15 cellular contexts compared by ENCODE assay signal in the genomic region with DNA sequence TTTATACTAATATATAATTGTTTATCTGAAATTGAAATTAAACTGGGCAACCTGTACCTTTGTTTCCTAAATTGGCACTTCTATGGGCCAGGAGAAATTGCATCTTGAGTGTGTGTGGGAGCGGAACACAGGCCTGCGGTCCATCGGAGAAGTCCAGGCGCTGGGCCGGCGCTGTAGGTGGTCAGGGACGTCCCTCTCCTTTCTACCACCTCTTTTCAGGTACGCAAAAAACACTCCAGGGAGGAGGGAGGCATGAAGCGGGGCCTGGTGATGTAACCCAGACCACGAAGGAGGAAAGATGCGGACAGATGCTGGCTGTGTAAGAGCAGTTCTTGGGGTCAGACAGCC. TPM values are rescaled to one million over a fixed set of nuclear protein-coding genes. Genes with fewer than 3 reads are reported as not detected.
DNase-seq lines count a peak whose midpoint lies in the region; ATAC-seq and TF ChIP-seq lines count a peak whose summit lies in the region.
"Had no signal": no experiment of that assay in that cellular context is flagged by ENCODE, and none has a peak within 500 bp of the region (broad histone marks: within the 10 kb centered on the region; RNA-seq: fewer than 3 reads in every experiment).

No MANE protein-coding gene starts in this region.

- DNase-seq in CD8-positive, alpha-beta T cell, result no peak
- DNase-seq in HuH-7.5 (ENCODE audit: low spot score) (peak; percentile 16), epithelial cell of proximal tubule (ENCODE audit: low read depth) (no peak), nephron progenitor cell (no peak), NCI-H748 (lab: John Stamatoyannopoulos, UW; ENCODE audit: unreplicated experiment) (no peak), omental fat pad (ENCODE audit: low spot score) (no peak), A673 (ENCODE audit: low spot score) (no peak)
- DNase-seq: activated CD8-positive, alpha-beta memory T cell treated with anti-CD3 and anti-CD28 coated beads, Interleukin-2, amount 50 U/mL, for 4 hours; NCI-H2029 treated with DMSO at 0.1 percent for 48 hours; nucleus accumbens; stimulated activated CD4-positive, alpha-beta T cell treated with anti-CD3 and anti-CD28 coated beads, Interleukin-2, amount 100 ng/mL, for 48 hours had no signal

- ATAC-seq in CD8-positive, alpha-beta T cell, result no peak
- ATAC-seq in omental fat pad (ENCODE audit: low FRiP score), result no peak
- no peak for ATAC-seq in GM18498 (IDR thresholded peaks at IDR 0.05; ENCODE audit: unreplicated experiment)

- no peaks in the 10 kb centered on the region for H3K9me3 Mint-ChIP-seq in CD8-positive, alpha-beta T cell
- no peaks in the 10 kb centered on the region for H3K9me3 Mint-ChIP-seq in nephron progenitor cell

- peak overlapping the region; percentile 65 for H3K4me3 Mint-ChIP-seq in CD8-positive, alpha-beta T cell
- H3K4me3 Mint-ChIP-seq in nephron progenitor cell, result peak overlapping the region; percentile 84

- peaks cover 65% of the 10 kb centered on the region for H3K27me3 Mint-ChIP-seq in CD8-positive, alpha-beta T cell (ENCODE audit: low read depth)
- peaks cover 80% of the 10 kb centered on the region for H3K27me3 Mint-ChIP-seq in nephron progenitor cell (ENCODE audit: low read depth, poor library complexity)

- CTCF ChIA-PET in CD8-positive, alpha-beta T cell (lab: Charles Lee), result no interaction called here
- CTCF ChIA-PET in A673 (lab: Charles Lee), result no interaction called here

- no peaks in the 10 kb centered on the region for H3K36me3 ChIP-seq in CD8-positive, alpha-beta T cell (ENCODE audit: insufficient read depth, low read length)
- H3K36me3 ChIP-seq in A673 (ENCODE audit: insufficient read depth, low read length, poor library complexity, severe bottlenecking), result no peaks in the 10 kb centered on the region

- H3K4me1 ChIP-seq in CD8-positive, alpha-beta T cell (ENCODE audit: insufficient read depth, low read length), result peaks cover 5% of the 10 kb centered on the region
- H3K4me1 ChIP-seq in A673 (ENCODE audit: insufficient read depth, low read length, poor library complexity, severe bottlenecking), result no peaks in the 10 kb centered on the region

- no peak overlapping the region for H3K4me3 ChIP-seq in CD8-positive, alpha-beta T cell (ENCODE audit: low read depth, low read length)
- H3K4me3 ChIP-seq in epithelial cell of proximal tubule (ENCODE audit: low read depth, low read length) (peak overlapping the region; percentile 9), A673 (ENCODE audit: low read depth, low read length, poor library complexity, severe bottlenecking) (no peak overlapping the region)
- H3K4me3 ChIP-seq: GM23248, K562 had no signal

- peaks cover 9% of the 10 kb centered on the region for H3K27me3 ChIP-seq in CD8-positive, alpha-beta T cell (ENCODE audit: insufficient read depth, low read length)
- H3K27me3 ChIP-seq in A673 (replicated peaks; ENCODE audit: insufficient read depth, low read depth, low read length, poor library complexity), result peaks cover 54% of the 10 kb centered on the region

- H3K4me1 Mint-ChIP-seq in CD8-positive, alpha-beta T cell (ENCODE audit: low read depth), result peaks cover 7% of the 10 kb centered on the region
- H3K4me1 Mint-ChIP-seq in nephron progenitor cell, result peaks cover 4% of the 10 kb centered on the region

- H3K27ac ChIP-seq in CD8-positive, alpha-beta T cell (ENCODE audit: low read depth, low read length), result no peak overlapping the region
- no peak overlapping the region for H3K27ac ChIP-seq in A673 (ENCODE audit: low read depth, low read length, poor library complexity, severe bottlenecking)
- H3K27ac ChIP-seq: GM23248 had no signal

- H3K36me3 Mint-ChIP-seq in CD8-positive, alpha-beta T cell, result no peaks in the 10 kb centered on the region
- H3K36me3 Mint-ChIP-seq in nephron progenitor cell (ENCODE audit: low read depth), result no peaks in the 10 kb centered on the region

- POLR2A ChIA-PET in CD8-positive, alpha-beta T cell (lab: Charles Lee), result no interaction called here
- POLR2A ChIA-PET in A673 (lab: Charles Lee; ENCODE audit: low non-redundant PET), result no interaction called here

- intact Hi-C loops in CD8-positive, alpha-beta T cell (cut with DNase I, micrococcal nuclease), result no loop called here
- intact Hi-C loops in A673 (cut with micrococcal nuclease; ENCODE audit: unreplicated experiment), result no loop called here

- H3K9me3 ChIP-seq in CD8-positive, alpha-beta T cell (ENCODE audit: low read length), result no peaks in the 10 kb centered on the region
- no peaks in the 10 kb centered on the region for H3K9me3 ChIP-seq in A673 (ENCODE audit: low read depth, low read length, poor library complexity, severe bottlenecking)

- BruUV-seq in A673 (replicated peaks; lab: Mats Ljungman, UMichigan), result no TSS peak

- H3K27ac Mint-ChIP-seq in CD8-positive, alpha-beta T cell, result no peak overlapping the region
- no peak overlapping the region for H3K27ac Mint-ChIP-seq in nephron progenitor cell

- no peak for TF ChIP-seq CTCF in CD8-positive, alpha-beta T cell (IDR thresholded peaks at IDR 0.05)
- TF ChIP-seq CTCF in epithelial cell of proximal tubule (conservative IDR thresholded peaks at IDR 0.05; ENCODE audit: low read depth, low read length) (no peak), nephron progenitor cell (IDR thresholded peaks at IDR 0.05) (no peak), omental fat pad (IDR thresholded peaks at IDR 0.05) (no peak), A673 (conservative IDR thresholded peaks at IDR 0.05; ENCODE audit: low read depth, low read length) (no peak)

RNA-seq across cellular contexts. Expression of gene MGAT4D, which starts 0.7 kb away (rescaled TPM):
- total RNA-seq in CD8-positive, alpha-beta T cell, result not detected
- not detected in 2 replicates for total RNA-seq in epithelial cell of proximal tubule
- total RNA-seq in omental fat pad, result not detected
- not detected in 2 replicates for total RNA-seq in A673 (2021)
- total RNA-seq: GM23248, K562, temporal lobe had no signal

RNA-seq across cellular contexts. Expression of gene ELMOD2, which starts 26.6 kb away (rescaled TPM):
- 1 to 10 TPM; 7.2 to 8.8 TPM for total RNA-seq in CD8-positive, alpha-beta T cell
- total RNA-seq in epithelial cell of proximal tubule (15.8 and 44.7 TPM in 2 replicates), omental fat pad (10 to 100 TPM; 13.1 to 18.6 (median 17.7) TPM), A673 (2021) (37.2 and 38.1 TPM in 2 replicates)
